ENCODE assay signal across 1 cellular context in genomic region chr2:200812122-200813022, GRCh38.
TF ChIP-seq lines count a peak whose summit lies in the region.

No MANE protein-coding gene starts in this region.

TF ChIP-seq in HepG2, 621 proteins besides CTCF, POLR2A, EP300 and RAD21 (continued from another document and continues in another):
- TF ChIP-seq, protein P1, sequence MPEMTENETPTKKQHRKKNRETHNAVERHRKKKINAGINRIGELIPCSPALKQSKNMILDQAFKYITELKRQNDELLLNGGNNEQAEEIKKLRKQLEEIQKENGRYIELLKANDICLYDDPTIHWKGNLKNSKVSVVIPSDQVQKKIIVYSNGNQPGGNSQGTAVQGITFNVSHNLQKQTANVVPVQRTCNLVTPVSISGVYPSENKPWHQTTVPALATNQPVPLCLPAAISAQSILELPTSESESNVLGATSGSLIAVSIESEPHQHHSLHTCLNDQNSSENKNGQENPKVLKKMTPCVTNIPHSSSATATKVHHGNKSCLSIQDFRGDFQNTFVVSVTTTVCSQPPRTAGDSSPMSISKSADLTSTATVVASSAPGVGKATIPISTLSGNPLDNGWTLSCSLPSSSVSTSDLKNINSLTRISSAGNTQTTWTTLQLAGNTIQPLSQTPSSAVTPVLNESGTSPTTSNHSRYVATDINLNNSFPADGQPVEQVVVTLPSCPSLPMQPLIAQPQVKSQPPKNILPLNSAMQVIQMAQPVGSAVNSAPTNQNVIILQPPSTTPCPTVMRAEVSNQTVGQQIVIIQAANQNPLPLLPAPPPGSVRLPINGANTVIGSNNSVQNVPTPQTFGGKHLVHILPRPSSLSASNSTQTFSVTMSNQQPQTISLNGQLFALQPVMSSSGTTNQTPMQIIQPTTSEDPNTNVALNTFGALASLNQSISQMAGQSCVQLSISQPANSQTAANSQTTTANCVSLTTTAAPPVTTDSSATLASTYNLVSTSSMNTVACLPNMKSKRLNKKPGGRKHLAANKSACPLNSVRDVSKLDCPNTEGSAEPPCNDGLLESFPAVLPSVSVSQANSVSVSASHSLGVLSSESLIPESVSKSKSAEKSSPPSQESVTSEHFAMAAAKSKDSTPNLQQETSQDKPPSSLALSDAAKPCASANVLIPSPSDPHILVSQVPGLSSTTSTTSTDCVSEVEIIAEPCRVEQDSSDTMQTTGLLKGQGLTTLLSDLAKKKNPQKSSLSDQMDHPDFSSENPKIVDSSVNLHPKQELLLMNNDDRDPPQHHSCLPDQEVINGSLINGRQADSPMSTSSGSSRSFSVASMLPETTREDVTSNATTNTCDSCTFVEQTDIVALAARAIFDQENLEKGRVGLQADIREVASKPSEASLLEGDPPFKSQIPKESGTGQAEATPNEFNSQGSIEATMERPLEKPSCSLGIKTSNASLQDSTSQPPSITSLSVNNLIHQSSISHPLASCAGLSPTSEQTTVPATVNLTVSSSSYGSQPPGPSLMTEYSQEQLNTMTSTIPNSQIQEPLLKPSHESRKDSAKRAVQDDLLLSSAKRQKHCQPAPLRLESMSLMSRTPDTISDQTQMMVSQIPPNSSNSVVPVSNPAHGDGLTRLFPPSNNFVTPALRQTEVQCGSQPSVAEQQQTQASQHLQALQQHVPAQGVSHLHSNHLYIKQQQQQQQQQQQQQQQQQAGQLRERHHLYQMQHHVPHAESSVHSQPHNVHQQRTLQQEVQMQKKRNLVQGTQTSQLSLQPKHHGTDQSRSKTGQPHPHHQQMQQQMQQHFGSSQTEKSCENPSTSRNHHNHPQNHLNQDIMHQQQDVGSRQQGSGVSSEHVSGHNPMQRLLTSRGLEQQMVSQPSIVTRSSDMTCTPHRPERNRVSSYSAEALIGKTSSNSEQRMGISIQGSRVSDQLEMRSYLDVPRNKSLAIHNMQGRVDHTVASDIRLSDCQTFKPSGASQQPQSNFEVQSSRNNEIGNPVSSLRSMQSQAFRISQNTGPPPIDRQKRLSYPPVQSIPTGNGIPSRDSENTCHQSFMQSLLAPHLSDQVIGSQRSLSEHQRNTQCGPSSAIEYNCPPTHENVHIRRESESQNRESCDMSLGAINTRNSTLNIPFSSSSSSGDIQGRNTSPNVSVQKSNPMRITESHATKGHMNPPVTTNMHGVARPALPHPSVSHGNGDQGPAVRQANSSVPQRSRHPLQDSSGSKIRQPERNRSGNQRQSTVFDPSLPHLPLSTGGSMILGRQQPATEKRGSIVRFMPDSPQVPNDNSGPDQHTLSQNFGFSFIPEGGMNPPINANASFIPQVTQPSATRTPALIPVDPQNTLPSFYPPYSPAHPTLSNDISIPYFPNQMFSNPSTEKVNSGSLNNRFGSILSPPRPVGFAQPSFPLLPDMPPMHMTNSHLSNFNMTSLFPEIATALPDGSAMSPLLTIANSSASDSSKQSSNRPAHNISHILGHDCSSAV (CRISPR knock-in tag; IDR thresholded peaks at IDR 0.05; ENCODE audit: borderline replicate concordance) = 0 out of 2 replicates have a peak, but pooled peaks have one; percentile 34
- TF ChIP-seq, protein P2, sequence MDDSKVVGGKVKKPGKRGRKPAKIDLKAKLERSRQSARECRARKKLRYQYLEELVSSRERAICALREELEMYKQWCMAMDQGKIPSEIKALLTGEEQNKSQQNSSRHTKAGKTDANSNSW (CRISPR knock-in tag; IDR thresholded peaks at IDR 0.05; ENCODE audit: borderline replicate concordance) = 0 out of 2 replicates have a peak, but pooled peaks have one; percentile 8
- TF ChIP-seq MLLT10 (CRISPR knock-in tag; IDR thresholded peaks at IDR 0.05) (no peak), ZFX (CRISPR knock-in tag; IDR thresholded peaks at IDR 0.05; ENCODE audit: low read depth) (peak; percentile 89), DZIP1 (CRISPR knock-in tag; IDR thresholded peaks at IDR 0.05) (no peak; the same call in 1 of the 2 replicates), SSRP1 (CRISPR knock-in tag; IDR thresholded peaks at IDR 0.05) (peak; percentile 72), MAF1 (CRISPR knock-in tag; IDR thresholded peaks at IDR 0.05; ENCODE audit: borderline replicate concordance) (no peak; the same call in 1 of the 2 replicates), ZNF792 (CRISPR knock-in tag; IDR thresholded peaks at IDR 0.05) (no peak), ZNF724P (CRISPR knock-in tag; IDR thresholded peaks at IDR 0.05; ENCODE audit: borderline replicate concordance) (no peak), KAT2B (IDR thresholded peaks at IDR 0.05; ENCODE audit: borderline replicate concordance, low read depth, low read length) (no peak), NFYC (CRISPR knock-in tag; IDR thresholded peaks at IDR 0.05) (no peak), ZNF44 (CRISPR knock-in tag; IDR thresholded peaks at IDR 0.05) (0 out of 2 replicates have a peak, but pooled peaks have one; percentile 47), DPF2 (CRISPR knock-in tag; IDR thresholded peaks at IDR 0.05; ENCODE audit: borderline replicate concordance, low read depth) (no peak), AKAP8 (CRISPR knock-in tag; IDR thresholded peaks at IDR 0.05) (peak; percentile 31; the same call in 1 of the 2 replicates), ZNF274 (CRISPR knock-in tag; IDR thresholded peaks at IDR 0.05) (no peak), HNRNPK (IDR thresholded peaks at IDR 0.05; ENCODE audit: low read depth, low read length, poor library complexity, severe bottlenecking) (peak; percentile 97), NFKBIZ (CRISPR knock-in tag; IDR thresholded peaks at IDR 0.05) (no peak; the same call in 1 of the 2 replicates), SMARCC2 (IDR thresholded peaks at IDR 0.05) (no peak), ZNF333 (CRISPR knock-in tag; IDR thresholded peaks at IDR 0.05; ENCODE audit: borderline replicate concordance) (peak; percentile 74), RARG (CRISPR knock-in tag; IDR thresholded peaks at IDR 0.05; ENCODE audit: low read depth) (no peak), TEF (CRISPR knock-in tag; IDR thresholded peaks at IDR 0.05) (no peak), ZNF234 (CRISPR knock-in tag; conservative IDR thresholded peaks at IDR 0.05) (no peak), ZNF737 (CRISPR knock-in tag; IDR thresholded peaks at IDR 0.05; ENCODE audit: borderline replicate concordance) (no peak), CENPX (CRISPR knock-in tag; IDR thresholded peaks at IDR 0.05) (no peak), FOXO1 (CRISPR knock-in tag; IDR thresholded peaks at IDR 0.05) (peak; percentile 63; the same call in 1 of the 2 replicates), TAF15 (IDR thresholded peaks at IDR 0.05; ENCODE audit: low read depth, low read length, poor library complexity, severe bottlenecking) (peak; percentile 14), ZBTB8A (CRISPR knock-in tag; IDR thresholded peaks at IDR 0.05; ENCODE audit: borderline replicate concordance, low read depth) (no peak), PHF21A (CRISPR knock-in tag; IDR thresholded peaks at IDR 0.05) (no peak; the same call in 1 of the 2 replicates), EEA1 (CRISPR knock-in tag; IDR thresholded peaks at IDR 0.05; ENCODE audit: borderline replicate concordance) (no peak; the same call in 1 of the 2 replicates), REL (CRISPR knock-in tag; conservative IDR thresholded peaks at IDR 0.05) (no peak), ZNF121 (CRISPR knock-in tag; IDR thresholded peaks at IDR 0.05) (peak; percentile 47; the same call in 1 of the 2 replicates), HCFC1 (IDR thresholded peaks at IDR 0.05; ENCODE audit: low read depth, low read length) (no peak), PRMT3 (CRISPR knock-in tag; IDR thresholded peaks at IDR 0.05; ENCODE audit: borderline replicate concordance, low read depth) (no peak), ZC3H4 (CRISPR knock-in tag; IDR thresholded peaks at IDR 0.05; ENCODE audit: borderline replicate concordance) (peak; percentile 50; the same call in 1 of the 2 replicates), ZKSCAN8 (CRISPR knock-in tag; IDR thresholded peaks at IDR 0.05; ENCODE audit: borderline replicate concordance) (no peak), CBX5 (CRISPR knock-in tag; IDR thresholded peaks at IDR 0.05; ENCODE audit: borderline replicate concordance) (peak; percentile 69; the same call in 1 of the 2 replicates), ZNF607 (CRISPR knock-in tag; IDR thresholded peaks at IDR 0.05; ENCODE audit: borderline replicate concordance) (peak; percentile 9; the same call in 1 of the 2 replicates), RXRA (CRISPR knock-in tag; IDR thresholded peaks at IDR 0.05) (no peak), ZNF232 (CRISPR knock-in tag; IDR thresholded peaks at IDR 0.05; ENCODE audit: borderline replicate concordance) (no peak), EZH2 (conservative IDR thresholded peaks at IDR 0.05; ENCODE audit: low read depth, low read length) (no peak), ZNF513 (CRISPR knock-in tag; conservative IDR thresholded peaks at IDR 0.05) (no peak), ZNF235 (CRISPR knock-in tag; IDR thresholded peaks at IDR 0.05; ENCODE audit: borderline replicate concordance) (0 out of 2 replicates have a peak, but pooled peaks have one; percentile 74), ZNF160 (CRISPR knock-in tag; IDR thresholded peaks at IDR 0.05) (no peak; the same call in 1 of the 2 replicates)
- TF ChIP-seq, protein P3, sequence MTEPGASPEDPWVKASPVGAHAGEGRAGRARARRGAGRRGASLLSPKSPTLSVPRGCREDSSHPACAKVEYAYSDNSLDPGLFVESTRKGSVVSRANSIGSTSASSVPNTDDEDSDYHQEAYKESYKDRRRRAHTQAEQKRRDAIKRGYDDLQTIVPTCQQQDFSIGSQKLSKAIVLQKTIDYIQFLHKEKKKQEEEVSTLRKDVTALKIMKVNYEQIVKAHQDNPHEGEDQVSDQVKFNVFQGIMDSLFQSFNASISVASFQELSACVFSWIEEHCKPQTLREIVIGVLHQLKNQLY (CRISPR knock-in tag; IDR thresholded peaks at IDR 0.05) = no peak
- TF ChIP-seq, protein P4, sequence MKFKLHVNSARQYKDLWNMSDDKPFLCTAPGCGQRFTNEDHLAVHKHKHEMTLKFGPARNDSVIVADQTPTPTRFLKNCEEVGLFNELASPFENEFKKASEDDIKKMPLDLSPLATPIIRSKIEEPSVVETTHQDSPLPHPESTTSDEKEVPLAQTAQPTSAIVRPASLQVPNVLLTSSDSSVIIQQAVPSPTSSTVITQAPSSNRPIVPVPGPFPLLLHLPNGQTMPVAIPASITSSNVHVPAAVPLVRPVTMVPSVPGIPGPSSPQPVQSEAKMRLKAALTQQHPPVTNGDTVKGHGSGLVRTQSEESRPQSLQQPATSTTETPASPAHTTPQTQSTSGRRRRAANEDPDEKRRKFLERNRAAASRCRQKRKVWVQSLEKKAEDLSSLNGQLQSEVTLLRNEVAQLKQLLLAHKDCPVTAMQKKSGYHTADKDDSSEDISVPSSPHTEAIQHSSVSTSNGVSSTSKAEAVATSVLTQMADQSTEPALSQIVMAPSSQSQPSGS (CRISPR knock-in tag; IDR thresholded peaks at IDR 0.05) = no peak
- TF ChIP-seq, protein P5, sequence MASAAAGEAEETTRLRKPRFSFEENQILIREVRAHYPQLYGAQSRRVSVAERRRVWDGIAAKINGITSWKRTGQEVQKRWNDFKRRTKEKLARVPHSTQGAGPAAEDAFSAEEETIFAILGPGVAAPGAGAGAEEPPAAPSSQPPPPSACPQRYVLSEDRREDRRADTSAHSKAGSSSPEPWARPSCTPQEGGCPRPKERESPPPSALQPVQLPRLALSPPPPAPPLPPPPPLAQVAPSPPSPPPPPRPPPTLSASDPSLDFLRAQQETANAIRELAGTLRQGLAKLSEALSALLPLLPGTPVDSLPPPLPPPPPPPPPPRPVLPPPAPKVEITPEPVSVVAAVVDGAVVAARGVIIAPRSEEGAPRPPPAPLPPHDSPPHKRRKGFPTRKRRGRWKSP (CRISPR knock-in tag; IDR thresholded peaks at IDR 0.05) = peak; percentile 82; the same call in 1 of the 2 replicates
- TF ChIP-seq, protein P6, sequence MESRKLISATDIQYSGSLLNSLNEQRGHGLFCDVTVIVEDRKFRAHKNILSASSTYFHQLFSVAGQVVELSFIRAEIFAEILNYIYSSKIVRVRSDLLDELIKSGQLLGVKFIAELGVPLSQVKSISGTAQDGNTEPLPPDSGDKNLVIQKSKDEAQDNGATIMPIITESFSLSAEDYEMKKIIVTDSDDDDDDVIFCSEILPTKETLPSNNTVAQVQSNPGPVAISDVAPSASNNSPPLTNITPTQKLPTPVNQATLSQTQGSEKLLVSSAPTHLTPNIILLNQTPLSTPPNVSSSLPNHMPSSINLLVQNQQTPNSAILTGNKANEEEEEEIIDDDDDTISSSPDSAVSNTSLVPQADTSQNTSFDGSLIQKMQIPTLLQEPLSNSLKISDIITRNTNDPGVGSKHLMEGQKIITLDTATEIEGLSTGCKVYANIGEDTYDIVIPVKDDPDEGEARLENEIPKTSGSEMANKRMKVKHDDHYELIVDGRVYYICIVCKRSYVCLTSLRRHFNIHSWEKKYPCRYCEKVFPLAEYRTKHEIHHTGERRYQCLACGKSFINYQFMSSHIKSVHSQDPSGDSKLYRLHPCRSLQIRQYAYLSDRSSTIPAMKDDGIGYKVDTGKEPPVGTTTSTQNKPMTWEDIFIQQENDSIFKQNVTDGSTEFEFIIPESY (CRISPR knock-in tag; IDR thresholded peaks at IDR 0.05) = no peak
